In genomic region chr1:52657702-52658101, GRCh38 we compare ENCODE assay signal across 27 cellular contexts. TPM values are rescaled to one million over a fixed set of nuclear protein-coding genes. Genes with fewer than 3 reads are reported as not detected.
"Had no signal": no experiment of that assay in that cellular context is flagged by ENCODE, and none has a peak within 500 bp of the region (broad histone marks: within the 10 kb centered on the region; RNA-seq: fewer than 3 reads in every experiment).

No MANE protein-coding gene starts in this region.

- H3K27me3 ChIP-seq: brain microvascular endothelial cell, cardiac muscle cell, MG63 had no signal

- H3K4me3 Mint-ChIP-seq: activated naive CD4-positive, alpha-beta T cell treated with anti-CD3 and anti-CD28 coated beads, Interleukin-2, amount 10 ng/mL, durations not matched to agents 7 days and 5 days; T-helper 17 cell had no signal

- H3K4me3 ChIP-seq: cardiac muscle cell, MG63 had no signal

- H3K36me3 ChIP-seq: brain microvascular endothelial cell, cardiac muscle cell, MG63 had no signal

- DNase-seq: activated CD4-positive, alpha-beta T cell treated with anti-CD3 and anti-CD28 coated beads, Interleukin-2, amount 50 U/mL, for 48 hours; activated CD4-positive, CD25-positive, alpha-beta regulatory T cell; activated gamma-delta T cell treated with Interleukin-2 at 50 U/mL for 16 hours; activated naive CD4-positive, alpha-beta T cell treated with anti-CD3 and anti-CD28 coated beads, Interleukin-2, amount 10 ng/mL, durations not matched to agents 7 days and 5 days; activated T-cell treated with anti-CD3 and anti-CD28 coated beads for 4 hours; activated T-cell treated with anti-CD3 and anti-CD28 coated beads, Interleukin-2, amount 50 U/mL, for 48 hours; brain microvascular endothelial cell; MG63; MV-4-11; NCI-H1092 treated with DMSO at 0.1 percent for 48 hours; NCI-H1417 treated with DMSO at 0.1 percent for 48 hours; NCI-H1694; NCI-H2029; NCI-H2107; NCI-H2171 treated with DMSO at 0.1 percent for 48 hours; NCI-H226; NCI-H526 treated with DMSO at 0.1 percent for 48 hours; NCI-H82; SIG-M5; T-helper 17 cell; T-helper 9 cell had no signal

- H3K9me3 ChIP-seq: MG63 had no signal

- H3K9me3 Mint-ChIP-seq: activated naive CD4-positive, alpha-beta T cell treated with anti-CD3 and anti-CD28 coated beads, Interleukin-2, amount 10 ng/mL, durations not matched to agents 7 days and 5 days; activated T-helper 2 cell treated with anti-CD3 and anti-CD28 coated beads, Interferon-gamma antibody, Interleukin-2, Interleukin-4, amounts not matched to agents 10 μg/mL and 5 μg/mL and 100 μg/mL, durations not matched to agents 14 hours and 24 hours and 36 hours had no signal

- FAIRE-seq: TTC549 had no signal

- H3K27me3 Mint-ChIP-seq: activated naive CD4-positive, alpha-beta T cell treated with anti-CD3 and anti-CD28 coated beads, Interleukin-2, amount 10 ng/mL, durations not matched to agents 7 days and 5 days; T-helper 17 cell had no signal

- H3K27ac ChIP-seq: brain microvascular endothelial cell had no signal

- H3K27ac Mint-ChIP-seq: activated naive CD4-positive, alpha-beta T cell treated with anti-CD3 and anti-CD28 coated beads, Interleukin-2, amount 10 ng/mL, durations not matched to agents 7 days and 5 days; activated T-helper 2 cell treated with anti-CD3 and anti-CD28 coated beads, Interferon-gamma antibody, Interleukin-2, Interleukin-4, amounts not matched to agents 10 μg/mL and 5 μg/mL and 100 μg/mL, durations not matched to agents 14 hours and 24 hours and 36 hours had no signal

- ATAC-seq: T-helper 17 cell had no signal

RNA-seq across cellular contexts. Expression of gene SHISAL2A, which starts 24.7 kb away (rescaled TPM):
- total RNA-seq: cardiac muscle cell, NCI-H460, RPMI7951 had no signal
- polyA plus RNA-seq: cardiac muscle cell had no signal

RNA-seq across cellular contexts. Expression of gene GPX7, which starts 55.5 kb away (rescaled TPM):
- total RNA-seq: OCI-LY7 had no signal
